ENCODE assay signal across 1 cellular context in genomic region chr7:7099584-7100014, GRCh38.
TF ChIP-seq lines count a peak whose summit lies in the region.

No MANE protein-coding gene starts in this region.

TF ChIP-seq in K562, 482 proteins besides CTCF, POLR2A, EP300 and RAD21 (continued from another document and continues in another):
- peak in 1 of 2 experiments; percentile 25 for TF ChIP-seq AFF1 (IDR thresholded peaks at IDR 0.05; ENCODE audit: low read depth in 1 of 2, partially characterized antibody in 2 of 2)
- TF ChIP-seq STAG1 (CRISPR knock-in tag; IDR thresholded peaks at IDR 0.05; ENCODE audit: borderline replicate concordance): no peak
- TF ChIP-seq GABPB1 (CRISPR knock-in tag; IDR thresholded peaks at IDR 0.05): no peak
- 0 out of 2 replicates have a peak, but pooled peaks have one; percentile 11 for TF ChIP-seq AFF4 (CRISPR knock-in tag; IDR thresholded peaks at IDR 0.05)
- TF ChIP-seq HNRNPUL1 (IDR thresholded peaks at IDR 0.05; ENCODE audit: low read length): no peak
- TF ChIP-seq ATF4 (CRISPR knock-in tag; IDR thresholded peaks at IDR 0.05): no peak; the same call in 1 of the 2 replicates
- no peak for TF ChIP-seq EWSR1 (IDR thresholded peaks at IDR 0.05; ENCODE audit: borderline replicate concordance, low read depth, partially characterized antibody)
- no peak for TF ChIP-seq ZNF263 (CRISPR knock-in tag; IDR thresholded peaks at IDR 0.05; ENCODE audit: borderline replicate concordance)
- no peak for TF ChIP-seq NR4A1 (CRISPR knock-in tag; IDR thresholded peaks at IDR 0.05)
- peak; percentile 86 for TF ChIP-seq NR4A1 (tag; IDR thresholded peaks at IDR 0.05)
- no peak for TF ChIP-seq HMG20B (CRISPR knock-in tag; IDR thresholded peaks at IDR 0.05)
- no peak for TF ChIP-seq ZBTB8A (IDR thresholded peaks at IDR 0.05; ENCODE audit: partially characterized antibody)
- no peak for TF ChIP-seq FUS (optimal IDR thresholded peaks at IDR 0.05; ENCODE audit: low read depth, low read length)
- no peak for TF ChIP-seq HMGN3 (IDR thresholded peaks at IDR 0.05; ENCODE audit: borderline replicate concordance, extremely low read depth, insufficient read length, low read depth, low read length)
- TF ChIP-seq POLR3A (IDR thresholded peaks at IDR 0.05; ENCODE audit: borderline replicate concordance, extremely low read depth, insufficient read depth, insufficient read length): no peak
- TF ChIP-seq TEAD2 (tag; IDR thresholded peaks at IDR 0.05): peak; percentile 93
- peak; percentile 84; the same call in 1 of the 2 replicates for TF ChIP-seq CHAMP1 (IDR thresholded peaks at IDR 0.05)
- TF ChIP-seq CBFB (CRISPR knock-in tag; IDR thresholded peaks at IDR 0.05): no peak
- no peak for TF ChIP-seq ILK (tag; IDR thresholded peaks at IDR 0.05; ENCODE audit: borderline replicate concordance, low read depth)
- no peak for TF ChIP-seq TCF15 (CRISPR knock-in tag; IDR thresholded peaks at IDR 0.05)
- no peak for TF ChIP-seq SRSF1 (IDR thresholded peaks at IDR 0.05; ENCODE audit: low read depth, low read length)
- TF ChIP-seq HLTF (IDR thresholded peaks at IDR 0.05): 0 out of 2 replicates have a peak, but pooled peaks have one; percentile 36
- no peak for TF ChIP-seq ZFP91 (CRISPR knock-in tag; IDR thresholded peaks at IDR 0.05)
- no peak for TF ChIP-seq HMBOX1 (IDR thresholded peaks at IDR 0.05)
- no peak for TF ChIP-seq SRSF3 (IDR thresholded peaks at IDR 0.05; ENCODE audit: insufficient read depth, low read length)
- peak; percentile 44; the same call in 1 of the 2 replicates for TF ChIP-seq STAT5A (IDR thresholded peaks at IDR 0.05; ENCODE audit: borderline replicate concordance, low read length)
- TF ChIP-seq POLR3G (IDR thresholded peaks at IDR 0.05; ENCODE audit: extremely low read depth, insufficient read length, insufficient replicate concordance): no peak
- no peak for TF ChIP-seq SMARCA5 (IDR thresholded peaks at IDR 0.05)
- TF ChIP-seq ILF3 (IDR thresholded peaks at IDR 0.05; ENCODE audit: borderline replicate concordance): no peak
- TF ChIP-seq PHTF2 (CRISPR knock-in tag; IDR thresholded peaks at IDR 0.05): no peak
- TF ChIP-seq FOXK1 (CRISPR knock-in tag; IDR thresholded peaks at IDR 0.05; ENCODE audit: borderline replicate concordance): no peak
- TF ChIP-seq MAFK (IDR thresholded peaks at IDR 0.05; ENCODE audit: low read length): peak; percentile 100
- no peak for TF ChIP-seq ETS2 (tag; IDR thresholded peaks at IDR 0.05; ENCODE audit: borderline replicate concordance, poor library complexity, severe bottlenecking)
- no peak for TF ChIP-seq SNAPC5 (CRISPR knock-in tag; IDR thresholded peaks at IDR 0.05)
- TF ChIP-seq ZNF140 (CRISPR knock-in tag; IDR thresholded peaks at IDR 0.05): no peak
- no peak for TF ChIP-seq MAX (CRISPR knock-in tag; IDR thresholded peaks at IDR 0.05)
- peak; percentile 100 for TF ChIP-seq MAFF (IDR thresholded peaks at IDR 0.05; ENCODE audit: low read length)
- TF ChIP-seq TCFL5 (CRISPR knock-in tag; conservative IDR thresholded peaks at IDR 0.05): no peak
- peak; percentile 72 for TF ChIP-seq NBN (IDR thresholded peaks at IDR 0.05; ENCODE audit: low read depth)
- TF ChIP-seq SPI1 (IDR thresholded peaks at IDR 0.05; ENCODE audit: borderline replicate concordance, low read depth, low read length): peak; percentile 59; the same call in 1 of the 2 replicates
- peak; percentile 100 for TF ChIP-seq MAFG (tag; conservative IDR thresholded peaks at IDR 0.05)
- TF ChIP-seq ZNF311 (CRISPR knock-in tag; IDR thresholded peaks at IDR 0.05): no peak
- 0 out of 6 replicates have a peak, but pooled peaks of 1 of the 3 experiments have one; percentile 20 for TF ChIP-seq ZBTB11 (CRISPR knock-in tag; IDR thresholded peaks at IDR 0.05)
